In genomic region chrX:107154787-107155620, GRCh38 we compare ENCODE assay signal across 1 cellular context.
TF ChIP-seq lines count a peak whose summit lies in the region.

No MANE protein-coding gene starts in this region.

TF ChIP-seq in K562, 482 proteins besides CTCF, POLR2A, EP300 and RAD21 (continues in another document):
- TF ChIP-seq SIN3A (IDR thresholded peaks at IDR 0.05; ENCODE audit: borderline replicate concordance in 2 of 2, control insufficient read depth in 1 of 2, low read depth in 2 of 2, low read length in 2 of 2): no peak
- no peak for TF ChIP-seq SMC3 (conservative IDR thresholded peaks at IDR 0.05; ENCODE audit: insufficient read depth, low read depth, low read length)
- peak; percentile 55; the same call in 1 of the 2 replicates for TF ChIP-seq L3MBTL2 (IDR thresholded peaks at IDR 0.05)
- TF ChIP-seq, protein P1, sequence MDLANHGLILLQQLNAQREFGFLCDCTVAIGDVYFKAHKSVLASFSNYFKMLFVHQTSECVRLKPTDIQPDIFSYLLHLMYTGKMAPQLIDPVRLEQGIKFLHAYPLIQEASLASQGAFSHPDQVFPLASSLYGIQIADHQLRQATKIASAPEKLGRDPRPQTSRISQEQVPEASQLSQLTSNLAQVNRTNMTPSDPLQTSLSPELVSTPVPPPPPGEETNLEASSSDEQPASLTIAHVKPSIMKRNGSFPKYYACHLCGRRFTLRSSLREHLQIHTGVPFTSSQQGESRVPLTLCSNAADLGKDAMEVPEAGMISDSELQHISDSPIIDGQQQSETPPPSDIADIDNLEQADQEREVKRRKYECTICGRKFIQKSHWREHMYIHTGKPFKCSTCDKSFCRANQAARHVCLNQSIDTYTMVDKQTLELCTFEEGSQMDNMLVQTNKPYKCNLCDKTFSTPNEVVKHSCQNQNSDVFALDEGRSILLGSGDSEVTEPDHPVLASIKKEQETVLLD (IDR thresholded peaks at IDR 0.05): no peak
- no peak for TF ChIP-seq PML (IDR thresholded peaks at IDR 0.05; ENCODE audit: low read length)
- TF ChIP-seq IRF1 (CRISPR knock-in tag; IDR thresholded peaks at IDR 0.05; ENCODE audit: borderline replicate concordance): no peak
- no peak for TF ChIP-seq THAP7 (CRISPR knock-in tag; IDR thresholded peaks at IDR 0.05)
- TF ChIP-seq PBX2 (CRISPR knock-in tag; IDR thresholded peaks at IDR 0.05; ENCODE audit: low read depth): no peak
- TF ChIP-seq PBX2 (tag; conservative IDR thresholded peaks at IDR 0.05; ENCODE audit: low read depth): no peak
- TF ChIP-seq RBM39 (optimal IDR thresholded peaks at IDR 0.05; ENCODE audit: low read depth, low read length): no peak
- no peak for TF ChIP-seq ZNF140 (CRISPR knock-in tag; IDR thresholded peaks at IDR 0.05)
- peak; percentile 77; the same call in 1 of the 2 replicates for TF ChIP-seq E2F5 (CRISPR knock-in tag; IDR thresholded peaks at IDR 0.05)
- no peak for TF ChIP-seq DDX20 (tag; IDR thresholded peaks at IDR 0.05; ENCODE audit: low read depth)
- TF ChIP-seq GTF2B (IDR thresholded peaks at IDR 0.05; ENCODE audit: extremely low read depth, insufficient read length): no peak
- TF ChIP-seq RHOXF2B (CRISPR knock-in tag; conservative IDR thresholded peaks at IDR 0.05): no peak
- TF ChIP-seq EP400 (IDR thresholded peaks at IDR 0.05): no peak
- no peak for TF ChIP-seq ID3 (CRISPR knock-in tag; IDR thresholded peaks at IDR 0.05)
- 0 out of 2 replicates have a peak, but pooled peaks have one; percentile 35 for TF ChIP-seq ID3 (tag; IDR thresholded peaks at IDR 0.05)
- no peak for TF ChIP-seq POLR2B (IDR thresholded peaks at IDR 0.05; ENCODE audit: low read depth, partially characterized antibody)
- no peak for TF ChIP-seq ZNF551 (CRISPR knock-in tag; IDR thresholded peaks at IDR 0.05)
- 0 out of 2 replicates have a peak, but pooled peaks have one; percentile 22 for TF ChIP-seq LCOR (CRISPR knock-in tag; IDR thresholded peaks at IDR 0.05)
- TF ChIP-seq SAFB2 (IDR thresholded peaks at IDR 0.05; ENCODE audit: borderline replicate concordance, low read depth, low read length, severe bottlenecking): no peak
- TF ChIP-seq SMARCC2 (IDR thresholded peaks at IDR 0.05; ENCODE audit: low read depth): no peak
- TF ChIP-seq, protein P2, sequence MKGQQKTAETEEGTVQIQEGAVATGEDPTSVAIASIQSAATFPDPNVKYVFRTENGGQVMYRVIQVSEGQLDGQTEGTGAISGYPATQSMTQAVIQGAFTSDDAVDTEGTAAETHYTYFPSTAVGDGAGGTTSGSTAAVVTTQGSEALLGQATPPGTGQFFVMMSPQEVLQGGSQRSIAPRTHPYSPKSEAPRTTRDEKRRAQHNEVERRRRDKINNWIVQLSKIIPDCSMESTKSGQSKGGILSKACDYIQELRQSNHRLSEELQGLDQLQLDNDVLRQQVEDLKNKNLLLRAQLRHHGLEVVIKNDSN (CRISPR knock-in tag; IDR thresholded peaks at IDR 0.05): no peak
- no peak for TF ChIP-seq CEBPB (tag; IDR thresholded peaks at IDR 0.05)
- TF ChIP-seq ZBED1 (IDR thresholded peaks at IDR 0.05): no peak
- TF ChIP-seq, protein P3, sequence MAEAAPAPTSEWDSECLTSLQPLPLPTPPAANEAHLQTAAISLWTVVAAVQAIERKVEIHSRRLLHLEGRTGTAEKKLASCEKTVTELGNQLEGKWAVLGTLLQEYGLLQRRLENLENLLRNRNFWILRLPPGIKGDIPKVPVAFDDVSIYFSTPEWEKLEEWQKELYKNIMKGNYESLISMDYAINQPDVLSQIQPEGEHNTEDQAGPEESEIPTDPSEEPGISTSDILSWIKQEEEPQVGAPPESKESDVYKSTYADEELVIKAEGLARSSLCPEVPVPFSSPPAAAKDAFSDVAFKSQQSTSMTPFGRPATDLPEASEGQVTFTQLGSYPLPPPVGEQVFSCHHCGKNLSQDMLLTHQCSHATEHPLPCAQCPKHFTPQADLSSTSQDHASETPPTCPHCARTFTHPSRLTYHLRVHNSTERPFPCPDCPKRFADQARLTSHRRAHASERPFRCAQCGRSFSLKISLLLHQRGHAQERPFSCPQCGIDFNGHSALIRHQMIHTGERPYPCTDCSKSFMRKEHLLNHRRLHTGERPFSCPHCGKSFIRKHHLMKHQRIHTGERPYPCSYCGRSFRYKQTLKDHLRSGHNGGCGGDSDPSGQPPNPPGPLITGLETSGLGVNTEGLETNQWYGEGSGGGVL (CRISPR knock-in tag; IDR thresholded peaks at IDR 0.05): no peak
- TF ChIP-seq HMG20B (CRISPR knock-in tag; IDR thresholded peaks at IDR 0.05): no peak
- TF ChIP-seq NCOA6 (IDR thresholded peaks at IDR 0.05): no peak
- no peak for TF ChIP-seq ZNF780A (CRISPR knock-in tag; IDR thresholded peaks at IDR 0.05)
- TF ChIP-seq JUND (IDR thresholded peaks at IDR 0.05; ENCODE audit: borderline replicate concordance, low read depth, low read length): peak; percentile 74
- TF ChIP-seq JUND (tag; IDR thresholded peaks at IDR 0.05; ENCODE audit: borderline replicate concordance, low read depth, low read length): 0 out of 3 replicates have a peak, but pooled peaks have one; percentile 36
- TF ChIP-seq MAZ (CRISPR knock-in tag; conservative IDR thresholded peaks at IDR 0.05 in 1 of 2, IDR thresholded peaks at IDR 0.05 in 1 of 2): no peak
- TF ChIP-seq CHD2 (IDR thresholded peaks at IDR 0.05; ENCODE audit: low read depth, low read length): no peak
- peak; percentile 68; the same call in 1 of the 2 replicates for TF ChIP-seq ZKSCAN1 (IDR thresholded peaks at IDR 0.05; ENCODE audit: low read depth, low read length)
- TF ChIP-seq GATAD2A (IDR thresholded peaks at IDR 0.05): 0 out of 2 replicates have a peak, but pooled peaks have one; percentile 40
- no peak for TF ChIP-seq ZNF184 (CRISPR knock-in tag; IDR thresholded peaks at IDR 0.05)
- TF ChIP-seq EZH2 (IDR thresholded peaks at IDR 0.05; ENCODE audit: borderline replicate concordance, low read depth, low read length): no peak
- no peak; the same call in 1 of the 2 replicates for TF ChIP-seq RNF2 (IDR thresholded peaks at IDR 0.05)
- no peak for TF ChIP-seq ZNF655 (CRISPR knock-in tag; IDR thresholded peaks at IDR 0.05)
- no peak for TF ChIP-seq HEY1 (CRISPR knock-in tag; IDR thresholded peaks at IDR 0.05; ENCODE audit: borderline replicate concordance)
- 0 out of 2 replicates have a peak, but pooled peaks have one; percentile 38 for TF ChIP-seq ZNF175 (CRISPR knock-in tag; IDR thresholded peaks at IDR 0.05; ENCODE audit: low read depth)
- no peak for TF ChIP-seq FOXK1 (CRISPR knock-in tag; IDR thresholded peaks at IDR 0.05; ENCODE audit: borderline replicate concordance)
- no peak for TF ChIP-seq ZNF511 (CRISPR knock-in tag; IDR thresholded peaks at IDR 0.05)
- no peak for TF ChIP-seq ZNF740 (CRISPR knock-in tag; IDR thresholded peaks at IDR 0.05)
- TF ChIP-seq ZNF740 (tag; IDR thresholded peaks at IDR 0.05): no peak
- no peak for TF ChIP-seq GTF2A2 (tag; IDR thresholded peaks at IDR 0.05)
- TF ChIP-seq NBN (IDR thresholded peaks at IDR 0.05; ENCODE audit: low read depth): no peak
- TF ChIP-seq MIER1 (IDR thresholded peaks at IDR 0.05; ENCODE audit: low read depth): no peak
- TF ChIP-seq GABPB2 (CRISPR knock-in tag; conservative IDR thresholded peaks at IDR 0.05): no peak
- TF ChIP-seq NFIC (IDR thresholded peaks at IDR 0.05): no peak
- TF ChIP-seq, protein P4, sequence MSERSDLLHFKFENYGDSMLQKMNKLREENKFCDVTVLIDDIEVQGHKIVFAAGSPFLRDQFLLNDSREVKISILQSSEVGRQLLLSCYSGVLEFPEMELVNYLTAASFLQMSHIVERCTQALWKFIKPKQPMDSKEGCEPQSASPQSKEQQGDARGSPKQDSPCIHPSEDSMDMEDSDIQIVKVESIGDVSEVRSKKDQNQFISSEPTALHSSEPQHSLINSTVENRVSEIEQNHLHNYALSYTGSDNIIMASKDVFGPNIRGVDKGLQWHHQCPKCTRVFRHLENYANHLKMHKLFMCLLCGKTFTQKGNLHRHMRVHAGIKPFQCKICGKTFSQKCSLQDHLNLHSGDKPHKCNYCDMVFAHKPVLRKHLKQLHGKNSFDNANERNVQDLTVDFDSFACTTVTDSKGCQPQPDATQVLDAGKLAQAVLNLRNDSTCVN (CRISPR knock-in tag; IDR thresholded peaks at IDR 0.05): no peak
- 0 out of 2 replicates have a peak, but pooled peaks have one; percentile 23 for TF ChIP-seq ZNF589 (CRISPR knock-in tag; IDR thresholded peaks at IDR 0.05; ENCODE audit: low read depth)
- no peak for TF ChIP-seq ADNP (tag; IDR thresholded peaks at IDR 0.05)
